ENCODE assay signal across 16 cellular contexts in the genomic region with DNA sequence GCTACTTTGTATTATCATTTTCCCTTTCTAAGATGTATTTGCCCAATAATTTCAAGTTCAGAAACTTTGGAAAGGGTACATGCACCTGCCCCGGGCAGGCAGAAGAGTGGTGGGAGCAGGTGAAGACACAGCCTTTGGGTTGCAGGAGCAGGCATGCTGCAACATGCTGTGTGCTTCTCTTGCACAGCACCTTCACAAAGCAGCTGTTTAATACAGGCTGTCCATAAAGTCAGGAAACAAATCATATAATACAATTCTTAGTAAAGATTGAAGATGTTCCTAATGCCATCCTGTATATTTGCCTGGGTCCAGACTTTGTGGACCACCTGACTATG.
DNase-seq lines count a peak whose midpoint lies in the region; ATAC-seq, FAIRE-seq and TF ChIP-seq lines count a peak whose summit lies in the region.
"Had no signal": no experiment of that assay in that cellular context is flagged by ENCODE, and none has a peak within 500 bp of the region (broad histone marks: within the 10 kb centered on the region; RNA-seq: fewer than 3 reads in every experiment).

No MANE protein-coding gene starts in this region.

- no peak for DNase-seq in natural killer cell treated with Interleukin-12 subunit alpha and Interleukin-12 subunit beta and Interleukin-15 and Interleukin-18, amount 100 ng/mL, for 72 hours (ENCODE audit: low spot score)
- DNase-seq in natural killer cell (no peak), NCI-H69 (lab: John Stamatoyannopoulos, UW) (peak; percentile 21), H1 (ENCODE audit: low read depth in 1 of 2, low spot score in 2 of 2) (no peak), C1 segment of cervical spinal cord (lab: John Stamatoyannopoulos, UW) (no peak), D341Med (ENCODE audit: low spot score) (no peak), CD14-positive monocyte (ENCODE audit: low spot score) (no peak)
- DNase-seq: activated CD8-positive, alpha-beta memory T cell treated with anti-CD3 and anti-CD28 coated beads, Interleukin-2, amount 50 U/mL, for 4 hours; activated naive CD4-positive, alpha-beta T cell; NCI-H146; SJCRH30 had no signal

- H3K4me1 Mint-ChIP-seq in natural killer cell treated with Interleukin-12 subunit alpha and Interleukin-12 subunit beta and Interleukin-15 and Interleukin-18, amount 100 ng/mL, for 72 hours (ENCODE audit: low read depth in 2 of 2), result peaks cover 17 to 18% of the 10 kb centered on the region in 2 donors
- peaks cover 16 to 28% of the 10 kb centered on the region in 2 donors for H3K4me1 Mint-ChIP-seq in natural killer cell
- peaks cover 29% of the 10 kb centered on the region for H3K4me1 Mint-ChIP-seq in CD14-positive monocyte

- H3K4ac ChIP-seq in H1 (replicated peaks; ENCODE audit: insufficient read length, low read depth, low read length), result no peak overlapping the region

- H2AK5ac ChIP-seq in H1 (ENCODE audit: low read depth, low read length), result 0 out of 2 replicates have a peak overlapping the region, but pooled peaks have one; percentile 65

- H4K91ac ChIP-seq in H1 (replicated peaks; ENCODE audit: insufficient read length, low read length), result peak overlapping the region; percentile 67

- no peaks in the 10 kb centered on the region for H3K27me3 ChIP-seq in H1 (replicated peaks in 1 of 4; ENCODE audit: control insufficient read depth in 3 of 4, extremely low read depth in 1 of 4, insufficient read depth in 3 of 4, low read length in 3 of 4)
- H3K27me3 ChIP-seq: SJCRH30 had no signal

- H2BK15ac ChIP-seq in H1 (ENCODE audit: low read length), result 0 out of 2 replicates have a peak overlapping the region, but pooled peaks have one; percentile 6

- 89% methylated on average over 1 of the region's 1 CpG; no CpG with 5 or more reads in 1 of the 2 experiments for WGBS in H1 (ENCODE audit: extremely low coverage in 1 of 2, insufficient coverage in 1 of 2, insufficient read length in 1 of 2, insufficient replicate concordance in 2 of 2, low coverage in 1 of 2, low lambda C conversion rate in 2 of 2, missing lambda C conversion rate in 1 of 2), 2 experiments

- no peaks in the 10 kb centered on the region for H3K79me2 ChIP-seq in H1 (ENCODE audit: control insufficient read depth in 1 of 2, insufficient read depth in 2 of 2, low read length in 2 of 2)

- peak overlapping the region; percentile 37 to 53; a peak in 2 of 4 replicates for H3K4me2 ChIP-seq in H1 (ENCODE audit: insufficient read depth in 1 of 2, low read depth in 2 of 2, low read length in 2 of 2)

- peak overlapping the region; percentile 73; the same call in 1 of the 2 replicates for H2BK5ac ChIP-seq in H1 (ENCODE audit: low read depth, low read length)

- no peak for FAIRE-seq in H1 (lab: Jason Lieb, UNC)
- FAIRE-seq: D721Med had no signal

- no peak overlapping the region for H2BK20ac ChIP-seq in H1 (ENCODE audit: low read length)

- POLR2A ChIA-PET in H1 (lab: Charles Lee; ENCODE audit: partially characterized antibody), result no interaction called here

- no peaks in the 10 kb centered on the region for H3K36me3 ChIP-seq in H1 (ENCODE audit: control insufficient read depth in 2 of 4, insufficient read depth in 4 of 4, low read length in 3 of 4)
- H3K36me3 ChIP-seq: SJCRH30, suprapubic skin had no signal

- 0 out of 8 replicates have a peak overlapping the region, but pooled peaks of 1 of the 4 experiments have one; percentile 1 for H3K4me3 ChIP-seq in H1 (ENCODE audit: extremely low read depth in 1 of 4, insufficient read depth in 2 of 4, low read depth in 3 of 4, low read length in 4 of 4)
- H3K4me3 ChIP-seq: GM23248, SJCRH30, suprapubic skin had no signal

- no peaks in the 10 kb centered on the region for H3K9me3 Mint-ChIP-seq in natural killer cell treated with Interleukin-12 subunit alpha and Interleukin-12 subunit beta and Interleukin-15 and Interleukin-18, amount 100 ng/mL, for 72 hours
- H3K9me3 Mint-ChIP-seq in natural killer cell (no peaks in the 10 kb centered on the region), CD14-positive monocyte (peaks cover 0 to 2% (median 0%) of the 10 kb centered on the region in 7 donors)
- H3K9me3 Mint-ChIP-seq: dendritic cell treated with granulocyte-macrophage colony-stimulating factor and Interleukin-4, amounts not matched to agents 40 ng/mL and 50 ng/mL, for 4 days had no signal

- intact Hi-C loops in natural killer cell (cut with micrococcal nuclease), result no loop called here
- intact Hi-C loops in CD14-positive monocyte (cut with micrococcal nuclease), result no loop called here

- no peak overlapping the region for H3K14ac ChIP-seq in H1 (ENCODE audit: insufficient read length)

- H3K18ac ChIP-seq in H1 (ENCODE audit: extremely low read depth, low read length), result peak overlapping the region; percentile 4; the same call in 1 of the 2 replicates

- no peak for TF ChIP-seq RAD21 in H1 (IDR thresholded peaks at IDR 0.05 in 1 of 2, conservative IDR thresholded peaks at IDR 0.05 in 1 of 2; ENCODE audit: low read depth in 2 of 2, low read length in 2 of 2)

- H3K23me2 ChIP-seq in H1 (ENCODE audit: low read depth, low read length), result no peaks in the 10 kb centered on the region; the same call in 1 of the 2 replicates

- H3K4me3 Mint-ChIP-seq in natural killer cell treated with Interleukin-12 subunit alpha and Interleukin-12 subunit beta and Interleukin-15 and Interleukin-18, amount 100 ng/mL, for 72 hours, result peak overlapping the region; percentile 45
- H3K4me3 Mint-ChIP-seq in natural killer cell (no peak overlapping the region), CD14-positive monocyte (peak overlapping the region in 1 of 2 donors; percentile 71)
- H3K4me3 Mint-ChIP-seq: dendritic cell treated with granulocyte-macrophage colony-stimulating factor and Interleukin-4, amounts not matched to agents 40 ng/mL and 50 ng/mL, for 4 days had no signal

- no peak overlapping the region; a peak in 1 of 7 replicates for H3K9ac ChIP-seq in H1 (replicated peaks in 1 of 4; ENCODE audit: extremely low read depth in 1 of 4, low read depth in 3 of 4, low read length in 3 of 4)
- H3K9ac ChIP-seq: GM23248 had no signal

- TF ChIP-seq EP300 in H1 (IDR thresholded peaks at IDR 0.05; ENCODE audit: borderline replicate concordance in 1 of 2, low read depth in 2 of 2, low read length in 2 of 2), result no peak

- H3K56ac ChIP-seq in H1 (replicated peaks; ENCODE audit: insufficient read length, low read depth, low read length), result no peak overlapping the region

- ATAC-seq in natural killer cell treated with Interleukin-12 subunit alpha and Interleukin-12 subunit beta and Interleukin-15 and Interleukin-18, amount 100 ng/mL, for 72 hours, result no peak
- ATAC-seq in natural killer cell, result no peak

- CTCF ChIA-PET in H1 (lab: Charles Lee; ENCODE audit: partially characterized antibody), result no interaction called here

- no peak overlapping the region for H3K23ac ChIP-seq in H1 (ENCODE audit: insufficient read length)

- peaks cover 27 to 34% of the 10 kb centered on the region in 2 donors for H3K27me3 Mint-ChIP-seq in natural killer cell treated with Interleukin-12 subunit alpha and Interleukin-12 subunit beta and Interleukin-15 and Interleukin-18, amount 100 ng/mL, for 72 hours
- H3K27me3 Mint-ChIP-seq in natural killer cell (ENCODE audit: low read depth in 2 of 2), result peaks cover 26 to 34% of the 10 kb centered on the region in 2 donors
- peaks cover 2 to 3% (median 3%) of the 10 kb centered on the region in 3 donors for H3K27me3 Mint-ChIP-seq in CD14-positive monocyte (ENCODE audit: low read depth in 3 of 3)

- no peak overlapping the region for H3K27ac ChIP-seq in H1 (ENCODE audit: low read depth, low read length)
- H3K27ac ChIP-seq: GM23248, SJCRH30, suprapubic skin had no signal

- H3K27ac Mint-ChIP-seq in natural killer cell treated with Interleukin-12 subunit alpha and Interleukin-12 subunit beta and Interleukin-15 and Interleukin-18, amount 100 ng/mL, for 72 hours, result no peak overlapping the region
- H3K27ac Mint-ChIP-seq in natural killer cell (no peak overlapping the region), CD14-positive monocyte (peak overlapping the region in 1 of 7 donors; percentile 85)
- H3K27ac Mint-ChIP-seq: dendritic cell treated with granulocyte-macrophage colony-stimulating factor and Interleukin-4, amounts not matched to agents 40 ng/mL and 50 ng/mL, for 4 days had no signal

- H4K8ac ChIP-seq in H1 (ENCODE audit: extremely low read depth, insufficient read depth, low read length), result no peak overlapping the region

- no peaks in the 10 kb centered on the region for H3K79me1 ChIP-seq in H1 (ENCODE audit: low read depth, low read length)

- H2BK12ac ChIP-seq in H1 (ENCODE audit: low read depth, low read length), result no peak overlapping the region

- H3K4me1 ChIP-seq in H1 (replicated peaks in 1 of 4; ENCODE audit: control insufficient read depth in 3 of 4, insufficient read depth in 4 of 4, low read length in 3 of 4), result peaks cover 2 to 17% (median 14%) of the 10 kb centered on the region in 4 experiments
- H3K4me1 ChIP-seq: SJCRH30 had no signal

- no peak for TF ChIP-seq POLR2A in H1 (IDR thresholded peaks at IDR 0.05; ENCODE audit: control extremely low read depth in 1 of 2, low read depth in 2 of 2, low read length in 2 of 2)

- peak overlapping the region; percentile 72 for H2BK120ac ChIP-seq in H1 (replicated peaks; ENCODE audit: low read depth, low read length)

- no peaks in the 10 kb centered on the region for H3K9me3 ChIP-seq in H1 (ENCODE audit: insufficient read depth in 2 of 2, low read depth in 1 of 2, low read length in 1 of 2)
- H3K9me3 ChIP-seq: SJCRH30, suprapubic skin had no signal

- H3K36me3 Mint-ChIP-seq in natural killer cell treated with Interleukin-12 subunit alpha and Interleukin-12 subunit beta and Interleukin-15 and Interleukin-18, amount 100 ng/mL, for 72 hours, result peaks cover under 1% of the 10 kb centered on the region
- H3K36me3 Mint-ChIP-seq in natural killer cell (no peaks in the 10 kb centered on the region), CD14-positive monocyte (no peaks in the 10 kb centered on the region)
- H3K36me3 Mint-ChIP-seq: brain had no signal

- H2AFZ ChIP-seq in H1 (ENCODE audit: low read length), result no peak overlapping the region

- no peaks in the 10 kb centered on the region for H4K20me1 ChIP-seq in H1 (replicated peaks in 1 of 2; ENCODE audit: control insufficient read depth in 1 of 2, insufficient read depth in 2 of 2, low read length in 2 of 2)

- H4K5ac ChIP-seq in H1 (ENCODE audit: insufficient read length, low read depth, low read length), result no peak overlapping the region

- TF ChIP-seq CTCF in natural killer cell (IDR thresholded peaks at IDR 0.05) (no peak), H1 (IDR thresholded peaks at IDR 0.05; ENCODE audit: control extremely low read depth in 1 of 3, insufficient read depth in 1 of 3, low read depth in 1 of 3, low read length in 3 of 3) (no peak), CD14-positive monocyte (IDR thresholded peaks at IDR 0.05) (no peak)

TF ChIP-seq in H1, 55 proteins besides CTCF, POLR2A, EP300 and RAD21 (continues in another document):
- no peak for TF ChIP-seq SIRT6 (IDR thresholded peaks at IDR 0.05; ENCODE audit: low read length)
- TF ChIP-seq KDM5A (IDR thresholded peaks at IDR 0.05; ENCODE audit: low read length), result no peak
- no peak for TF ChIP-seq SIN3A (conservative IDR thresholded peaks at IDR 0.05 in 1 of 2, IDR thresholded peaks at IDR 0.05 in 1 of 2; ENCODE audit: low read depth in 1 of 2, low read length in 2 of 2)
- TF ChIP-seq EZH2 (IDR thresholded peaks at IDR 0.05; ENCODE audit: low read depth, low read length, severe bottlenecking), result no peak
- TF ChIP-seq EGR1 (IDR thresholded peaks at IDR 0.05; ENCODE audit: borderline replicate concordance, low read depth, low read length), result no peak
